8 cellular contexts compared by ENCODE assay signal in the genomic region with DNA sequence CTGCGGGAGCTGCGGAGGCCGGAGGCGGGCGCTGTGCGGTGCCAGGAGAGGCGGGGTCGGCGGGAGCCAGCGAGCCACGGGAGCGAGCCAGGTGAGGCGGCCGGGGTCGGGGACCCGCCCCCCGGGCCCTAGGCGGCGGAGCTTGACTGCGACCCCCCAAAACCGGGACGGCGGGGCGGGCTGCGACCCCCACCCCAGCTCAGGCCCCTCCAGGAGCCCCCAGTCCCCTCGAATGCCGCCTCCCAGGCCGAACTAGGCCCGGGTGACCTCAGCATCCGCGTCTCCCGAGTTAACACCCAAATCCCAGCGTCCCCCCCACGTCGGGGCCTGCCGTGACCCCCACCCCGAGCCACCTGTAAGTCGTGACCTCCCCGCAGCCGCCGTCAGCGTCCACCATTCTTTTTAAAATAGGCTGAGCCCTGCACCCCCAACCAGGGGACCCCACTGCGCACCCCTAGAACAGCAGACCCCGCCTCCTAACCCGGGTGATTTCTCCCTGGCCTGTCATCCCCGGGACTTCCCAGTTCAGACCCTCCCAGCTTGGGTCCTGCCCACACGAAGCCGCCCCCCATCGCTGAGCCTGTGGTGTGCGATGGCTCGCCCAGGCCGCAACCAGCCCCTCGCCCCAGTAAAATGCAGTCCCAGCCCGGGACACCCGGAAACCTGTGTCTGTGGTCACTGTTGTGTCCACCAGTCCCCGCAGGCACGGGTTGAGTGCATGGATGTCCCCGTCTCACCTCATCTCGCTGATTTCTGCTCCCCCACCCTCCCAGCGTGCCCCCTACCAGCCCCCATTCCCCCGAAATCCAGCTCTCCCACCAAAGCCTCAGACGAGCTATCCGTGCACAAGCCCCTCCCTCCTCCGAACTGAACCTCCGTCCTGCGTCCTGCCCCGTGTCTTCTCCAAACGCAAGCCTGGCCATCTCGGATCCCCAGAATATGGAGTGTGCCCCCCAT. TPM values are rescaled to one million over a fixed set of nuclear protein-coding genes. Genes with fewer than 3 reads are reported as not detected.
DNase-seq lines count a peak whose midpoint lies in the region; ATAC-seq and TF ChIP-seq lines count a peak whose summit lies in the region.

No MANE protein-coding gene starts in this region.

- intact Hi-C loops in upper lobe of right lung (cut with DNase I) = no loop called here

- H3K27ac ChIP-seq in WERI-Rb-1 (peak overlapping the region; percentile 85), muscle layer of colon (ENCODE audit: low read depth, low read length) (peak overlapping the region; percentile 93), upper lobe of right lung (peak overlapping the region; percentile 85)

- ATAC-seq in GM18502 (IDR thresholded peaks at IDR 0.05; ENCODE audit: poor library complexity, unreplicated experiment) (peak; percentile 1), HG03045 (IDR thresholded peaks at IDR 0.05; ENCODE audit: unreplicated experiment) (peak; percentile 31), upper lobe of right lung (peak; percentile 0), HG03457 (IDR thresholded peaks at IDR 0.05; ENCODE audit: unreplicated experiment) (no peak)

- H3K4me3 ChIP-seq in WERI-Rb-1 (ENCODE audit: low read depth, low read length) (peak overlapping the region; percentile 79), endocrine pancreas (ENCODE audit: control insufficient read depth, insufficient read depth, low read length) (peak overlapping the region; percentile 63), muscle layer of colon (ENCODE audit: low read depth in 1 of 2, low read length in 2 of 2) (peak overlapping the region; percentile 78 to 84), upper lobe of right lung (peak overlapping the region; percentile 75)

- H3K27me3 ChIP-seq in WERI-Rb-1 (ENCODE audit: insufficient read depth, low read depth, severe bottlenecking) (no peaks in the 10 kb centered on the region), endocrine pancreas (ENCODE audit: control insufficient read depth, insufficient read depth, low read length) (no peaks in the 10 kb centered on the region), muscle layer of colon (ENCODE audit: control insufficient read depth in 1 of 2, insufficient read depth in 2 of 2, low read length in 2 of 2) (no peaks in the 10 kb centered on the region), upper lobe of right lung (no peaks in the 10 kb centered on the region)

- DNase-seq in WERI-Rb-1 (no peak), upper lobe of right lung (peak; percentile 78), SKM-1 treated with dmso at 0.1 percent for 144 hours (lab: John Stamatoyannopoulos, UW; ENCODE audit: unreplicated experiment) (no peak)

- H3K4me1 ChIP-seq in endocrine pancreas (ENCODE audit: control insufficient read depth, insufficient read depth, low read length) = no peaks in the 10 kb centered on the region
- H3K4me1 ChIP-seq in muscle layer of colon (ENCODE audit: insufficient read depth, low read length) = peaks cover 4% of the 10 kb centered on the region
- H3K4me1 ChIP-seq in upper lobe of right lung = peaks cover 13% of the 10 kb centered on the region

- TF ChIP-seq CTCF in WERI-Rb-1 (IDR thresholded peaks at IDR 0.05; ENCODE audit: low read depth, low read length) (no peak), upper lobe of right lung (IDR thresholded peaks at IDR 0.05) (no peak)

- H3K9me3 ChIP-seq in WERI-Rb-1 (ENCODE audit: severe bottlenecking) (no peaks in the 10 kb centered on the region), endocrine pancreas (ENCODE audit: control insufficient read depth, low read length) (no peaks in the 10 kb centered on the region), muscle layer of colon (ENCODE audit: low read length) (no peaks in the 10 kb centered on the region), upper lobe of right lung (no peaks in the 10 kb centered on the region)

- H3K9ac ChIP-seq in endocrine pancreas (ENCODE audit: control insufficient read depth, insufficient read depth, low read length) (peak overlapping the region; percentile 93), muscle layer of colon (ENCODE audit: low read length) (peak overlapping the region; percentile 61)

- peaks cover 38% of the 10 kb centered on the region for H3K36me3 ChIP-seq in WERI-Rb-1
- no peaks in the 10 kb centered on the region for H3K36me3 ChIP-seq in endocrine pancreas (ENCODE audit: control insufficient read depth, insufficient read depth, low read length)
- H3K36me3 ChIP-seq in muscle layer of colon (ENCODE audit: insufficient read depth, low read length) = peaks cover 16% of the 10 kb centered on the region
- no peaks in the 10 kb centered on the region for H3K36me3 ChIP-seq in upper lobe of right lung

RNA-seq across cellular contexts. Expression of a gene that starts 0.6 kb away (rescaled TPM):
- 30.8 TPM for total RNA-seq in upper lobe of right lung

RNA-seq across cellular contexts. Expression of a gene that starts 6.2 kb away (rescaled TPM):
- 12.2 TPM for total RNA-seq in upper lobe of right lung

RNA-seq across cellular contexts. Expression of a gene that starts 23.4 kb away (rescaled TPM):
- not detected for total RNA-seq in upper lobe of right lung

RNA-seq across cellular contexts. Expression of a gene that starts 26.3 kb away (rescaled TPM):
- total RNA-seq in upper lobe of right lung = not detected

RNA-seq across cellular contexts. Expression of a gene that starts 32.3 kb away (rescaled TPM):
- total RNA-seq in upper lobe of right lung = 3.2 TPM
